In the genomic region with DNA sequence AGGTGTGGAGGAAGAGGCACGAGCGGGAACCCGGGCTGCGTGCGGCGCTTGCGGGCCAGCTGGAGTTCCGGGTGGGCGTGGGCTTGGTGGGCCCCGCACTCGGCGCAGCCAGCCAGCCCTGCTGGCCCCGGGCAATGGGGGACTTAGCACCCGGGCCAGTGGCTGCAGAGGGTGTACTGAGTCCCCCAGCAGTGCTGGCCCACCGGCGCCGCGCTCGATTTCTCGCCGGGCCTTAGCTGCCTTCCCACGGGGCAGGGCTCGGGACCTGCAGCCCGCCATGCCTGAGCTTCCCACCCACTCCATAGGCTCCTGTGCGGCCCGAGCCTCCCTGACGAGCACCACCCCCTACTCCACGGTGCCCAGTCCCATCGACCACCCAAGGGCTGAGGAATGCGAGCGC, we compare ENCODE assay signal across 6 cellular contexts. TPM values are rescaled to one million over a fixed set of nuclear protein-coding genes. Genes with fewer than 3 reads are reported as not detected.
"Had no signal": no experiment of that assay in that cellular context is flagged by ENCODE, and none has a peak within 500 bp of the region (broad histone marks: within the 10 kb centered on the region; RNA-seq: fewer than 3 reads in every experiment).

No MANE protein-coding gene starts in this region.

RNA-seq across cellular contexts. Expression of a gene that starts 38.5 kb away (rescaled TPM):
- total RNA-seq: activated CD4-positive, alpha-beta T cell treated with anti-CD3 and anti-CD28 coated beads, Interleukin-2, amount 10 ng/mL, durations not matched to agents 24 days and 14 days; activated CD8-positive, alpha-beta memory T cell treated with anti-CD3 and anti-CD28 coated beads for 36 hours; activated T-cell treated with anti-CD3 and anti-CD28 coated beads, Interleukin-2, amount 50 U/mL, for 4 hours; activated T-helper 1 cell treated with anti-CD3 and anti-CD28 coated beads, Interleukin-12 subunit alpha, Interleukin-12 subunit beta, Interleukin-2, Interleukin-4 antibody, amounts not matched to agents 30 ng/mL and 10 ng/mL and 1 ng/mL, durations not matched to agents 14 hours and 24 hours and 36 hours; T-helper 1 cell treated with Interleukin-12 subunit alpha and Interleukin-12 subunit beta and Interleukin-4 antibody, amounts not matched to agents 30 ng/mL and 1 ng/mL, for 36 hours; T-helper 17 cell had no signal
